In the genomic region with DNA sequence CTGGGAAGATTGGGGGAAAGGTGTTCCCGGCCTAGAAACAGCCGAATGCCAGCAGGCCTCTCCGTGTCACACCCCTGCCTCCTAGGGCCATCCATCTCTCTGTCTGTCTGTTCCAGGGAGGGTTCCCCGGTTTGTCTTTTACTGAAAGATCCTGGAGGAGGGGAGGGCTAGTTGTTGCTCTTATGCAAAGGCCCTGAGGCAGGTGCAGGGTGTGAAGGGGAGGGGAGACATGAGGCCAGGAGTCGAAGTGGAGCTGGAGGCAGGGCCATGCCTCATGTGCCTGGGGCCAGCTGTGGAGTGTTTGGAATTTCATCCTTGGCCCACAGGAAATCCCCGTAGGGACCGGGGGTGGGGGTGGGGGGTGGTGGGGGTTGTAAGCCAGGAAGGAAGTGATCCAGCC, we compare ENCODE assay signal across 24 cellular contexts.
"Had no signal": no experiment of that assay in that cellular context is flagged by ENCODE, and none has a peak within 500 bp of the region (broad histone marks: within the 10 kb centered on the region; RNA-seq: fewer than 3 reads in every experiment).

No MANE protein-coding gene starts in this region.

- H3K9ac ChIP-seq: neural progenitor cell had no signal

- H3K4me1 ChIP-seq: gastrocnemius medialis, upper lobe of right lung had no signal

- H3K4me3 Mint-ChIP-seq: activated naive CD8-positive, alpha-beta T cell treated with anti-CD3 and anti-CD28 coated beads, Interleukin-2, amount 10 ng/mL, durations not matched to agents 7 days and 5 days; naive thymus-derived CD4-positive, alpha-beta T cell; neural progenitor cell; T-helper 1 cell treated with Interleukin-12 subunit alpha and Interleukin-12 subunit beta and Interleukin-4 antibody, amounts not matched to agents 30 μg/mL and 1 μg/mL, for 36 hours; WTC11 had no signal

- H2AFZ ChIP-seq: neural progenitor cell had no signal

- H3K27me3 Mint-ChIP-seq: progenitor cell of endocrine pancreas had no signal

- H3K27ac ChIP-seq: coronary artery, esophagus muscularis mucosa, gastrocnemius medialis, neural progenitor cell, sigmoid colon, thoracic aorta, upper lobe of right lung had no signal

- H3K4me3 ChIP-seq: coronary artery, esophagus muscularis mucosa, gastrocnemius medialis, neural progenitor cell, sigmoid colon, thoracic aorta, upper lobe of right lung had no signal

- H3K36me3 ChIP-seq: esophagus muscularis mucosa, gastrocnemius medialis, neural progenitor cell, sigmoid colon, thoracic aorta, upper lobe of right lung had no signal

- H3K9me3 ChIP-seq: esophagus muscularis mucosa, gastrocnemius medialis, sigmoid colon, thoracic aorta, upper lobe of right lung had no signal

- H3K27ac Mint-ChIP-seq: activated naive CD8-positive, alpha-beta T cell treated with anti-CD3 and anti-CD28 coated beads, Interleukin-2, amount 10 ng/mL, durations not matched to agents 7 days and 5 days; T-helper 1 cell treated with Interleukin-12 subunit alpha and Interleukin-12 subunit beta and Interleukin-4 antibody, amounts not matched to agents 30 μg/mL and 1 μg/mL, for 36 hours; WTC11 had no signal

- DNase-seq: activated CD4-positive, alpha-beta T cell treated with anti-CD3 and anti-CD28 coated beads, Interleukin-2, amount 50 U/mL, for 48 hours; activated naive CD4-positive, alpha-beta T cell treated with Interleukin-2 at 50 U/mL for 16 hours; activated naive CD8-positive, alpha-beta T cell treated with anti-CD3 and anti-CD28 coated beads, Interleukin-2, amount 10 ng/mL, durations not matched to agents 7 days and 5 days; activated T-cell treated with anti-CD3 and anti-CD28 coated beads, Interleukin-2, amount 50 U/mL, for 48 hours; amniotic stem cell; cerebellar nuclear complex; gastrocnemius medialis; left colon; naive thymus-derived CD4-positive, alpha-beta T cell; retina; sigmoid colon; stimulated activated CD4-positive, alpha-beta T cell treated with anti-CD3 and anti-CD28 coated beads, Interleukin-2, amount 100 ng/mL, for 48 hours; stimulated activated CD8-positive, alpha-beta memory T cell treated with anti-CD3 and anti-CD28 coated beads, Interleukin-4, amount 100 ng/mL, for 48 hours; stimulated activated naive CD4-positive, alpha-beta T cell; T1000; upper lobe of right lung had no signal

- H3K4me1 Mint-ChIP-seq: activated naive CD8-positive, alpha-beta T cell treated with anti-CD3 and anti-CD28 coated beads, Interleukin-2, amount 10 ng/mL, durations not matched to agents 7 days and 5 days; naive thymus-derived CD4-positive, alpha-beta T cell had no signal

- H3K4me2 ChIP-seq: neural progenitor cell had no signal

- FAIRE-seq: keratinocyte had no signal

- H3K36me3 Mint-ChIP-seq: activated naive CD8-positive, alpha-beta T cell treated with anti-CD3 and anti-CD28 coated beads, Interleukin-2, amount 10 ng/mL, durations not matched to agents 7 days and 5 days; naive thymus-derived CD4-positive, alpha-beta T cell; neural progenitor cell; WTC11 had no signal

- H3K27me3 ChIP-seq: esophagus muscularis mucosa, gastrocnemius medialis, neural progenitor cell, sigmoid colon, upper lobe of right lung had no signal

- H3K9me3 Mint-ChIP-seq: activated naive CD8-positive, alpha-beta T cell treated with anti-CD3 and anti-CD28 coated beads, Interleukin-2, amount 10 ng/mL, durations not matched to agents 7 days and 5 days; naive thymus-derived CD4-positive, alpha-beta T cell; neural progenitor cell; T-helper 1 cell treated with Interleukin-12 subunit alpha and Interleukin-12 subunit beta and Interleukin-4 antibody, amounts not matched to agents 30 μg/mL and 1 μg/mL, for 36 hours; WTC11 had no signal

- ATAC-seq: gastrocnemius medialis; left colon; naive thymus-derived CD4-positive, alpha-beta T cell; upper lobe of right lung; WTC11 had no signal
